ENCODE assay signal across 9 cellular contexts in genomic region chr10:125721035-125721434, GRCh38. TPM values are rescaled to one million over a fixed set of nuclear protein-coding genes. Genes with fewer than 3 reads are reported as not detected.
DNase-seq lines count a peak whose midpoint lies in the region; ATAC-seq and TF ChIP-seq lines count a peak whose summit lies in the region.
"Had no signal": no experiment of that assay in that cellular context is flagged by ENCODE, and none has a peak within 500 bp of the region (broad histone marks: within the 10 kb centered on the region; RNA-seq: fewer than 3 reads in every experiment).

No MANE protein-coding gene starts in this region.

- H3K4me3 ChIP-seq in Caco-2 (ENCODE audit: low read depth, low read length) (peak overlapping the region; percentile 75), mucosa of descending colon (no peak overlapping the region)

- CTCF ChIA-PET in Caco-2 (lab: Charles Lee) = no interaction called here

- H3K4me1 Mint-ChIP-seq in Caco-2 (ENCODE audit: low read depth, unreplicated experiment) (no peaks in the 10 kb centered on the region), endothelial cell (ENCODE audit: unreplicated experiment) (peaks cover 4% of the 10 kb centered on the region)

- H3K36me3 Mint-ChIP-seq in Caco-2 (ENCODE audit: insufficient read depth, unreplicated experiment) (peaks cover 48% of the 10 kb centered on the region), endothelial cell (ENCODE audit: low read depth, unreplicated experiment) (peaks cover 8% of the 10 kb centered on the region)

- intact Hi-C loops in Caco-2 (cut with micrococcal nuclease; ENCODE audit: unreplicated experiment) = no loop called here
- intact Hi-C loops in mucosa of descending colon (cut with DNase I, micrococcal nuclease) = no loop called here

- no peaks in the 10 kb centered on the region for H3K27me3 ChIP-seq in Caco-2 (replicated peaks; ENCODE audit: control insufficient read depth, insufficient read depth, low read length)

- ATAC-seq in GM19463 (IDR thresholded peaks at IDR 0.05; ENCODE audit: unreplicated experiment) (peak; percentile 48), HG03457 (IDR thresholded peaks at IDR 0.05; ENCODE audit: unreplicated experiment) (peak; percentile 43), mucosa of descending colon (no peak)

- peaks cover 2% of the 10 kb centered on the region; the same call in 1 of the 2 replicates for H3K36me3 ChIP-seq in Caco-2 (ENCODE audit: control insufficient read depth, insufficient read depth, low read length)
- no peaks in the 10 kb centered on the region for H3K36me3 ChIP-seq in mucosa of descending colon (ENCODE audit: low read depth)

- TF ChIP-seq CTCF in Caco-2 (IDR thresholded peaks at IDR 0.05; ENCODE audit: insufficient read depth in 1 of 2, low read depth in 1 of 2, low read length in 1 of 2, severe bottlenecking in 1 of 2, unreplicated experiment in 1 of 2) = no peak
- TF ChIP-seq CTCF in endothelial cell (IDR thresholded peaks at IDR 0.05; ENCODE audit: unreplicated experiment) = no peak
- no peak for TF ChIP-seq CTCF in mucosa of descending colon (IDR thresholded peaks at IDR 0.05)

- POLR2A ChIA-PET in Caco-2 (lab: Charles Lee) = no interaction called here

- no peak overlapping the region for H3K27ac ChIP-seq in caudate nucleus (ENCODE audit: low read depth, low read length)

- H3K27me3 Mint-ChIP-seq in Caco-2 (ENCODE audit: insufficient read depth, unreplicated experiment) (no peaks in the 10 kb centered on the region), endothelial cell (ENCODE audit: unreplicated experiment) (peaks cover 2% of the 10 kb centered on the region)

- H3K27ac Mint-ChIP-seq in Caco-2 (ENCODE audit: unreplicated experiment) (no peak overlapping the region), endothelial cell (ENCODE audit: unreplicated experiment) (no peak overlapping the region)

- H3K9me3 ChIP-seq in Caco-2 (no peaks in the 10 kb centered on the region), mucosa of descending colon (peaks cover 3% of the 10 kb centered on the region)

- BruUV-seq in Caco-2 (replicated peaks; lab: Mats Ljungman, UMichigan) = no TSS peak

- H3K9me3 Mint-ChIP-seq in Caco-2 (ENCODE audit: unreplicated experiment) (no peaks in the 10 kb centered on the region), endothelial cell (ENCODE audit: unreplicated experiment) (no peaks in the 10 kb centered on the region)

- DNase-seq in Caco-2 (no peak), endothelial cell (ENCODE audit: low spot score) (no peak), pons (ENCODE audit: low spot score) (no peak), mesenteric fat pad (ENCODE audit: low spot score) (no peak), caudate nucleus (lab: John Stamatoyannopoulos, UW) (no peak), mucosa of descending colon (no peak)
- DNase-seq: small intestine had no signal

- H3K4me3 Mint-ChIP-seq in Caco-2 (ENCODE audit: unreplicated experiment) (peak overlapping the region; percentile 82), endothelial cell (ENCODE audit: unreplicated experiment) (peak overlapping the region; percentile 75)

- H3K4me1 ChIP-seq in Caco-2 (peaks cover 5% of the 10 kb centered on the region; the same call in 1 of the 2 replicates), mucosa of descending colon (ENCODE audit: low read depth) (peaks cover 10% of the 10 kb centered on the region)

RNA-seq across cellular contexts. Expression of gene EDRF1, which starts 1.5 kb away (rescaled TPM):
- total RNA-seq in Caco-2 (2022) = 40.9 and 43.2 TPM in 2 replicates
- total RNA-seq in endothelial cell (ENCODE audit: unreplicated experiment) = 29.2 TPM
- 15.6 TPM for total RNA-seq in mesenteric fat pad
- total RNA-seq in mucosa of descending colon = 10 to 100 TPM; 20.3 to 24.3 (median 23.5) TPM

RNA-seq across cellular contexts. Expression of gene TEX36, which starts 38.1 kb away (rescaled TPM):
- total RNA-seq in Caco-2 (2022) (not detected in 2 replicates), endothelial cell (ENCODE audit: unreplicated experiment) (not detected), mesenteric fat pad (not detected), mucosa of descending colon (not detected)

RNA-seq across cellular contexts. Expression of gene MMP21, which starts 54.6 kb away (rescaled TPM):
- total RNA-seq in Caco-2 (2022) = not detected in 2 replicates
- not detected for total RNA-seq in endothelial cell (ENCODE audit: unreplicated experiment)
- 0.29 TPM for total RNA-seq in mesenteric fat pad
- total RNA-seq in mucosa of descending colon = under 1 TPM in 2 of 3 donors, not detected in 1; 0.14 to 0.28 TPM
